8 cellular contexts compared by ENCODE assay signal in the genomic region with DNA sequence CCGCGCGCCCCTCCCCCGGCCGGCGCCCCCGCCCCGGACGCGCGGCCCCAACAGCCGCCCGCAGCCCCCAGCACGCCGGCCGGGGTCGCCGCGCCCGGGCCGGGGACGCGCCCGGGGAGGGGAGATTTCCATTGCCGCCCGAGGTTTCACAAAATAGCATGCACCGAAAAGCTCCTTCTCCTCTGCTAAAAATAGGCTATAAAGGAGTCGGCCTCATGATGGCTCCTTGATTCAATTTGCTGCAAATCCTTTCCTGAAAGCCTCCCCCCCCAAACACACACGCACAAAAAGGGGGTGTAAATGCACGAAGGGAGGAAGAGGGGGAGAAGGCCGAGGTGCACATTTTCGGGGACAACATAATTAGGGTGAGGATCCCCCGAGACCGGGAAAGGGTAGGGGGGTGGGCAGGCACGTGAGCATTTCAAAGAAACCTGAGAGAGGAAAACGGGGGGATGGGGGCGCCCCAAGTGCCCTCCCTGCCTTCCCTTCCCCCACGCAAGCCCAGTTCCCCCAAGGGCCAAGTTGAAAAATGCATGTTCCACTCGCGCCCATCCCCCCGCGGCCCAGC. TPM values are rescaled to one million over a fixed set of nuclear protein-coding genes. Genes with fewer than 3 reads are reported as not detected.
DNase-seq lines count a peak whose midpoint lies in the region; ATAC-seq and TF ChIP-seq lines count a peak whose summit lies in the region.

No MANE protein-coding gene starts in this region.

- H3K36me3 ChIP-seq in PC-9 (ENCODE audit: low read depth) (peaks cover 32% of the 10 kb centered on the region), psoas muscle (ENCODE audit: insufficient read depth in 1 of 2, low read depth in 1 of 2) (no peaks in the 10 kb centered on the region)

- in situ Hi-C loops in GM13976 (cut with MboI; ENCODE audit: low sequenced_read_pairs, unreplicated experiment): loop anchor here (10.0 kb wide), 1 partner anchor 158 kb away; no protein-coding TSS in a partner anchor

- BruUV-seq in PC-9 (replicated peaks; lab: Mats Ljungman, UMichigan): no TSS peak

- H3K9me2 ChIP-seq in PC-9 (ENCODE audit: insufficient read depth): no peaks in the 10 kb centered on the region

- ATAC-seq in right cardiac atrium: no peak
- peak in 2 of 4 donors; percentile 0 to 25 for ATAC-seq in psoas muscle
- ATAC-seq in GM19351 (IDR thresholded peaks at IDR 0.05; ENCODE audit: unreplicated experiment): no peak
- ATAC-seq in HG03039 (IDR thresholded peaks at IDR 0.05; ENCODE audit: unreplicated experiment): no peak

- H3K4me1 ChIP-seq in PC-9 (replicated peaks; ENCODE audit: insufficient read depth) (peaks cover 44% of the 10 kb centered on the region), right cardiac atrium (ENCODE audit: control insufficient read depth, insufficient read depth, low read length) (no peaks in the 10 kb centered on the region), psoas muscle (peaks cover 21% of the 10 kb centered on the region)

- DNase-seq in AG10803 (ENCODE audit: low read depth) (peak; percentile 50), GM13976 (ENCODE audit: low spot score) (peak; percentile 57), PC-9 (peak in 1 of 2 experiments; percentile 33), amygdala (lab: John Stamatoyannopoulos, UW) (peak in 38 of 56 donors; percentile 4 to 72 (median 44)), right cardiac atrium (no peak), psoas muscle (no peak)

- under 1% methylated on average over 42 of the region's 42 CpGs for WGBS in right cardiac atrium
- WGBS in psoas muscle, 3 donors: 1% methylated on average over 28 to 42 of the region's 42 CpGs

- H3K4me3 ChIP-seq in AG10803 (ENCODE audit: low read length) (peak overlapping the region; percentile 90), PC-9 (peak overlapping the region; percentile 82), right cardiac atrium (ENCODE audit: low read length) (peak overlapping the region; percentile 100), psoas muscle (peak overlapping the region; percentile 89)

- POLR2A ChIA-PET in PC-9 (lab: Charles Lee; ENCODE audit: unreplicated experiment): interaction anchor here (1.8 kb wide), 1 partner anchor 161 kb away, joined by 9 read pairs; no protein-coding TSS in a partner anchor

- TF ChIP-seq CTCF in AG10803 (conservative IDR thresholded peaks at IDR 0.05; ENCODE audit: low read length) (no peak), GM13976 (IDR thresholded peaks at IDR 0.05; ENCODE audit: borderline replicate concordance, control extremely low read depth, extremely low read depth, insufficient read depth, missing control alignments) (no peak), PC-9 (conservative IDR thresholded peaks at IDR 0.05) (no peak), psoas muscle (IDR thresholded peaks at IDR 0.05) (no peak)

- H3K27me3 ChIP-seq in PC-9 (ENCODE audit: insufficient read depth, low read depth): no peaks in the 10 kb centered on the region
- no peaks in the 10 kb centered on the region for H3K27me3 ChIP-seq in right cardiac atrium (ENCODE audit: control insufficient read depth, insufficient read depth)
- H3K27me3 ChIP-seq in psoas muscle (ENCODE audit: insufficient read depth in 3 of 3, low read length in 2 of 3): no peaks in the 10 kb centered on the region

- peaks cover 37% of the 10 kb centered on the region; the same call in 1 of the 2 replicates for H3F3A ChIP-seq in PC-9 (ENCODE audit: insufficient read depth, low read depth)

- peak overlapping the region; percentile 74 for H2AFZ ChIP-seq in PC-9

- H3K4me2 ChIP-seq in PC-9: peak overlapping the region; percentile 85

- no peaks in the 10 kb centered on the region for H3K9me3 ChIP-seq in PC-9 (ENCODE audit: insufficient read depth, low read depth)
- H3K9me3 ChIP-seq in right cardiac atrium (ENCODE audit: control insufficient read depth, low read length): no peaks in the 10 kb centered on the region
- H3K9me3 ChIP-seq in psoas muscle: no peaks in the 10 kb centered on the region

- peaks cover 5% of the 10 kb centered on the region for H4K20me1 ChIP-seq in PC-9 (ENCODE audit: insufficient read depth)

- CTCF ChIA-PET in PC-9 (lab: Charles Lee): interaction anchor here (1.0 kb wide), 1 partner anchor 251 kb away, joined by 3 read pairs; no protein-coding TSS in a partner anchor

- H3K27ac ChIP-seq in PC-9 (peak overlapping the region; percentile 97), right cardiac atrium (ENCODE audit: low read length) (peak overlapping the region; percentile 99), psoas muscle (peak overlapping the region; percentile 97)

- peaks cover 52% of the 10 kb centered on the region for H3K79me2 ChIP-seq in PC-9 (ENCODE audit: low read depth)

- intact Hi-C loops in PC-9 (cut with micrococcal nuclease; ENCODE audit: unreplicated experiment): loop anchor here (1.0 to 10.0 kb wide), 12 partner anchors 145 to 1189 kb away; no protein-coding TSS in a partner anchor
- intact Hi-C loops in right cardiac atrium (cut with DNase I): loop anchor here (1.0 to 10.0 kb wide), 6 partner anchors 132 to 163 kb away; no protein-coding TSS in a partner anchor
- intact Hi-C loops in psoas muscle (cut with DNase I): loop anchor here (1.0 to 10.0 kb wide), 7 partner anchors 96 to 578 kb away; no protein-coding TSS in a partner anchor

RNA-seq across cellular contexts. Expression of a gene that starts 0.7 kb away (rescaled TPM):
- total RNA-seq in PC-9 (2021) (232 and 243 TPM in 2 replicates), right cardiac atrium (100 to 1,000 TPM; 137 to 145 (median 141) TPM), psoas muscle (10 to 100 TPM; 58.6 to 97.4 (median 69.4) TPM)
- polyA plus RNA-seq in right cardiac atrium (31.4 TPM), psoas muscle (10 to 100 TPM in 2 of 3 donors, 1 to 10 TPM in 1; 7.3 to 15.7 (median 11.5) TPM)

Comparison
In these comparisons a context has a peak if more than half of its experiments do, and no peak if none do; other contexts are left out.
1. DNase-seq: peak in AG10803 (single experiment), GM13976 (single experiment) and amygdala (38 of 56); none in right cardiac atrium (0 of 3) and psoas muscle (0 of 2).
2. Peak in every context shown above with its lines, with median percentiles within 50 percentile points of each other: H3K4me3 ChIP-seq and H3K27ac ChIP-seq.